9 cellular contexts compared by ENCODE assay signal in the genomic region with DNA sequence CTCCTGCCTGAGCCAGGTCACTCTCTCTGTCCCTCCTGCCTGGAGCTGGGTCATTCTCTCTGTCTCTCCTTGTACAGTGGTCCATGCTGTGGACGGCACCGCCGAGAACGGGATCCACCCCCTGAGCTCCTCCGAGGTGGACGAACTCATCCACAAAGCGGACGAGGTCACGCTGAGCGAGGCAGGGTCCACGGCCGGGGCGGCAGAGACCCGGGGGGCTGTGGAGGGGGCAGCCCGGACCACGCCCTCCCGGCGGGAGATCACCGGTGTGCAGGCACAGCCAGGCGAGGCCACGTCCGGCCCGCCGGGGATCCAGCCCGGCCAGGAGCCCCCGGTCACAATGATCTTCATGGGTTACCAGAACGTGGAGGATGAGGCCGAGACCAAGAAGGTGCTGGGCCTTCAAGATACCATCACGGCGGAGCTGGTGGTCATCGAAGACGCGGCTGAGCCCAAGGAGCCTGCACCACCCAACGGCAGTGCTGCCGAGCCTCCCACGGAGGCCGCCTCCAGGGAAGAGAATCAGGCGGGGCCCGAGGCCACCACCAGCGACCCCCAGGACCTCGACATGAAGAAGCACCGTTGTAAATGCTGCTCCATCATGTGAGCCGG. TPM values are rescaled to one million over a fixed set of nuclear protein-coding genes. Genes with fewer than 3 reads are reported as not detected.
"Had no signal": no experiment of that assay in that cellular context is flagged by ENCODE, and none has a peak within 500 bp of the region (broad histone marks: within the 10 kb centered on the region; RNA-seq: fewer than 3 reads in every experiment).

No MANE protein-coding gene starts in this region.

- H3K36me3 Mint-ChIP-seq: IgD-negative memory B cell had no signal

- H3K9me3 Mint-ChIP-seq: IgD-negative memory B cell had no signal

- H3K4me3 ChIP-seq: GM23338 had no signal

- ATAC-seq: GM23338, HepG2 had no signal

- H3K27ac ChIP-seq: HL-60 had no signal

- H3K4me1 Mint-ChIP-seq: GM23338, H9 had no signal

- H3K4me3 Mint-ChIP-seq: GM23338, H9 had no signal

- FAIRE-seq: H1, H54, HepG2 had no signal

- DNase-seq: H9, HCEC 1CT had no signal

- H2AFZ ChIP-seq: GM23338 had no signal

- H3K4me2 ChIP-seq: GM23338 had no signal

- H3K27me3 Mint-ChIP-seq: IgD-negative memory B cell had no signal

- H3K27ac Mint-ChIP-seq: GM23338, H9, IgD-negative memory B cell had no signal

RNA-seq across cellular contexts. Expression of a gene that starts 4.6 kb away (rescaled TPM):
- polyA plus RNA-seq: IgD-negative memory B cell had no signal

RNA-seq across cellular contexts. Expression of a gene that starts 37.6 kb away (rescaled TPM):
- total RNA-seq: HT1080 had no signal
- polyA plus RNA-seq: IgD-negative memory B cell had no signal

RNA-seq across cellular contexts. Expression of a gene that starts 51.1 kb away (rescaled TPM):
- total RNA-seq: GM23338, H1, H9, HepG2, HT1080 had no signal
- polyA plus RNA-seq: H1, IgD-negative memory B cell had no signal
